ENCODE assay signal across 6 cellular contexts in the genomic region with DNA sequence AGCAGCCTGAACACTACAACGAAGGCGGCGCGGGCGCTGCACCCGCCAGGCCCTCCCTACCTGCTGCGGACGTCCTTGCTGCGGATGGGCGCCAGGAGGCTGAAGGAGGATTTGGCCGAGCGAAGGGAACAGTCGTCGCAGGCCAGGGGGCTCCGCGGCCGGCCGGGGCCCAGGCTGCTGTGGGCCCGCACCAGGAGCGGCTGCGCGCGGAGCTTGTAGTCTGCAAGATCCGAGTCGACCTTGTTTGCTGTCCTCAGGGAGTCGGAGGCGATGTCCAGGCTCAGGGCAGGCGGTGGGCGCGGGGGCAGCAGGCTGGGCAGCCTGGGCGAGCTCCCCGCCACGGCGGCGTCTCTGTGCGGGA. TPM values are rescaled to one million over a fixed set of nuclear protein-coding genes. Genes with fewer than 3 reads are reported as not detected.
A peak's percentile ranks its signal among the peaks of the same experiment; 100 is the strongest.
DNase-seq lines count a peak whose midpoint lies in the region; ATAC-seq and TF ChIP-seq lines count a peak whose summit lies in the region.

No MANE protein-coding gene starts in this region.

- TF ChIP-seq CTCF in Calu3 (IDR thresholded peaks at IDR 0.05; ENCODE audit: unreplicated experiment) (no peak), retinal pigment epithelial cell (conservative IDR thresholded peaks at IDR 0.05; ENCODE audit: low read depth, low read length) (no peak)

- no TSS peak for BruUV-seq in Calu3 (replicated peaks; lab: Mats Ljungman, UMichigan)

- H3K4me1 Mint-ChIP-seq in Calu3 (ENCODE audit: low read depth, unreplicated experiment): peaks cover 8% of the 10 kb centered on the region
- H3K4me1 Mint-ChIP-seq in effector memory CD8-positive, alpha-beta T cell (ENCODE audit: low read depth in 2 of 2): peaks cover 23 to 27% of the 10 kb centered on the region in 2 donors

- peak overlapping the region; percentile 72 for H3K4me3 Mint-ChIP-seq in Calu3 (ENCODE audit: low read depth, unreplicated experiment)
- H3K4me3 Mint-ChIP-seq in effector memory CD8-positive, alpha-beta T cell: peak overlapping the region; percentile 82 to 84

- peak overlapping the region; percentile 68 for H3K4me3 ChIP-seq in retinal pigment epithelial cell (ENCODE audit: low read length)

- peaks cover 43% of the 10 kb centered on the region for H3K36me3 Mint-ChIP-seq in Calu3 (ENCODE audit: insufficient read depth, unreplicated experiment)
- H3K36me3 Mint-ChIP-seq in effector memory CD8-positive, alpha-beta T cell (ENCODE audit: insufficient read depth): peaks cover 34% of the 10 kb centered on the region

- DNase-seq in Calu3 (peak; percentile 9), retinal pigment epithelial cell (ENCODE audit: low read depth) (no peak), middle frontal gyrus (ENCODE audit: extremely low spot score, low spot score) (no peak)
- peak in 1 of 3 experiments; percentile 47 for DNase-seq in effector memory CD8-positive, alpha-beta T cell

- no peaks in the 10 kb centered on the region for H3K9me3 Mint-ChIP-seq in Calu3 (ENCODE audit: low read depth, unreplicated experiment)
- H3K9me3 Mint-ChIP-seq in effector memory CD8-positive, alpha-beta T cell: no peaks in the 10 kb centered on the region

- ATAC-seq in HG03354 (IDR thresholded peaks at IDR 0.05; ENCODE audit: poor library complexity, severe bottlenecking, unreplicated experiment): peak; percentile 19
- peak; percentile 11 for ATAC-seq in effector memory CD8-positive, alpha-beta T cell (replicated peaks)
- ATAC-seq in HG03139 (IDR thresholded peaks at IDR 0.05; ENCODE audit: unreplicated experiment): no peak

- intact Hi-C loops in Calu3 (cut with micrococcal nuclease; ENCODE audit: unreplicated experiment): no loop called here

- H3K27me3 Mint-ChIP-seq in Calu3 (ENCODE audit: unreplicated experiment): no peaks in the 10 kb centered on the region
- H3K27me3 Mint-ChIP-seq in effector memory CD8-positive, alpha-beta T cell: no peaks in the 10 kb centered on the region

- CTCF ChIA-PET in Calu3 (lab: Charles Lee): no interaction called here

- H3K27ac Mint-ChIP-seq in Calu3 (ENCODE audit: unreplicated experiment): no peak overlapping the region
- peak overlapping the region; percentile 86 to 91 for H3K27ac Mint-ChIP-seq in effector memory CD8-positive, alpha-beta T cell

RNA-seq across cellular contexts. Expression of a gene that starts 1.1 kb away (rescaled TPM):
- 10.9 and 11.3 TPM in 2 replicates for total RNA-seq in Calu3 (2022)

RNA-seq across cellular contexts. Expression of a gene that starts 28.1 kb away (rescaled TPM):
- total RNA-seq in Calu3 (2022): 44.0 and 46.6 TPM in 2 replicates

RNA-seq across cellular contexts. Expression of a gene that starts 28.1 kb away (rescaled TPM):
- total RNA-seq in Calu3 (2022): 49.7 and 50.2 TPM in 2 replicates

RNA-seq across cellular contexts. Expression of a gene that starts 38.6 kb away (rescaled TPM):
- 9.7 and 10.5 TPM in 2 replicates for total RNA-seq in Calu3 (2022)

RNA-seq across cellular contexts. Expression of a gene that starts 44.3 kb away (rescaled TPM):
- 48.9 and 49.6 TPM in 2 replicates for total RNA-seq in Calu3 (2022)
